Comparison of ENCODE assay signal across 28 cellular contexts in genomic region chr6:158334534-158334933, GRCh38.
"Had no signal": no experiment of that assay in that cellular context is flagged by ENCODE, and none has a peak within 500 bp of the region (broad histone marks: within the 10 kb centered on the region; RNA-seq: fewer than 3 reads in every experiment).

No MANE protein-coding gene starts in this region.

- H3K9me3 Mint-ChIP-seq: type B pancreatic cell had no signal

- H3K4me3 Mint-ChIP-seq: stimulated activated effector memory CD8-positive, alpha-beta T cell treated with anti-CD3 and anti-CD28 coated beads, Interleukin-12 subunit alpha, Interleukin-12 subunit beta, amount 100 ng/mL, for 72 hours; stimulated activated memory B cell treated with anti-CD40 and anti-IgM and Interleukin-4, amounts not matched to agents 10 μg/mL and 1 μg/mL and 100 μg/mL, for 72 hours; stimulated activated naive B cell treated with anti-CD40 and anti-IgM and Interleukin-4, amounts not matched to agents 10 μg/mL and 1 μg/mL and 100 μg/mL, for 72 hours; stimulated activated naive CD8-positive, alpha-beta T cell treated with anti-CD3 and anti-CD28 coated beads, Interleukin-15, amount 100 ng/mL, for 72 hours; stimulated activated naive CD8-positive, alpha-beta T cell treated with anti-CD3 and anti-CD28 coated beads, Interleukin-15, Interleukin-2, amounts not matched to agents 100 ng/mL and 50 ng/mL, for 24 hours; type B pancreatic cell had no signal

- H3K27ac ChIP-seq: stomach, suprapubic skin, testis, thoracic aorta, thyroid gland, tibial artery, tibial nerve, transverse colon, upper lobe of left lung, upper lobe of right lung, uterus, vagina had no signal

- ATAC-seq: stimulated activated effector memory CD8-positive, alpha-beta T cell treated with anti-CD3 and anti-CD28 coated beads, Interleukin-12 subunit alpha, Interleukin-12 subunit beta, amount 100 ng/mL, for 72 hours; stimulated activated memory B cell treated with anti-CD40 and anti-IgM and Interleukin-4, amounts not matched to agents 10 μg/mL and 1 μg/mL and 100 μg/mL, for 72 hours; stimulated activated naive B cell treated with anti-CD40 and anti-IgM and Interleukin-4, amounts not matched to agents 10 μg/mL and 1 μg/mL and 100 μg/mL, for 72 hours; stimulated activated naive CD8-positive, alpha-beta T cell treated with anti-CD3 and anti-CD28 coated beads, Interleukin-15, amount 100 ng/mL, for 72 hours; stimulated activated naive CD8-positive, alpha-beta T cell treated with anti-CD3 and anti-CD28 coated beads, Interleukin-15, Interleukin-2, amounts not matched to agents 100 U/mL and 50 U/mL, for 24 hours; upper lobe of right lung had no signal

- H3K36me3 ChIP-seq: stomach, suprapubic skin, thoracic aorta, thyroid gland, tibial artery, transverse colon, upper lobe of left lung, upper lobe of right lung, uterus, vagina had no signal

- H3K9me3 ChIP-seq: testis, thoracic aorta, thyroid gland, tibial artery, transverse colon, upper lobe of right lung, uterus, vagina had no signal

- H3K4me1 ChIP-seq: suprapubic skin, testis, tibial artery, tibial nerve, uterus, vagina had no signal

- DNase-seq: stimulated activated CD4-positive, alpha-beta T cell treated with anti-CD3 and anti-CD28 coated beads, Interleukin-2, amount 100 ng/mL, for 48 hours; stimulated activated CD4-positive, alpha-beta T cell treated with anti-CD3 and anti-CD28 coated beads, Interleukin-4, amount 100 ng/mL, for 1 hour; stimulated activated CD4-positive, alpha-beta T cell treated with anti-CD3 and anti-CD28 coated beads, Interleukin-4, amount 100 ng/mL, for 24 hours; stimulated activated CD4-positive, alpha-beta T cell treated with anti-CD3 and anti-CD28 coated beads, Interleukin-4, amount 100 ng/mL, for 4 hours; stimulated activated CD8-positive, alpha-beta memory T cell treated with anti-CD3 and anti-CD28 coated beads, Interleukin-4, amount 100 ng/mL, for 48 hours; stimulated activated naive B cell treated with anti-CD40 and anti-IgM and Interleukin-4, amounts not matched to agents 10 μg/mL and 1 μg/mL and 100 μg/mL, for 72 hours; stimulated activated naive CD4-positive, alpha-beta T cell; stimulated activated naive CD4-positive, alpha-beta T cell treated with Interleukin-2 at 50 U/mL for 16 hours; stimulated activated naive CD8-positive, alpha-beta T cell treated with anti-CD3 and anti-CD28 coated beads, Interleukin-15, amount 100 ng/mL, for 72 hours; stimulated activated naive CD8-positive, alpha-beta T cell treated with anti-CD3 and anti-CD28 coated beads, Interleukin-15, Interleukin-2, amounts not matched to agents 100 U/mL and 50 U/mL, for 24 hours; stomach; substantia nigra; testis; thyroid gland; tibial artery; transverse colon; trophoblast cell; upper lobe of left lung; upper lobe of right lung; uterus had no signal

- H3K4me3 ChIP-seq: stomach, suprapubic skin, testis, thoracic aorta, thyroid gland, tibial artery, tibial nerve, transverse colon, upper lobe of left lung, upper lobe of right lung, uterus, vagina had no signal

- H3K27me3 Mint-ChIP-seq: stimulated activated memory B cell treated with anti-CD40 and anti-IgM and Interleukin-4, amounts not matched to agents 10 μg/mL and 1 μg/mL and 100 μg/mL, for 72 hours; stimulated activated naive B cell treated with anti-CD40 and anti-IgM and Interleukin-4, amounts not matched to agents 10 μg/mL and 1 μg/mL and 100 μg/mL, for 72 hours; stimulated activated naive CD8-positive, alpha-beta T cell treated with anti-CD3 and anti-CD28 coated beads, Interleukin-15, amount 100 ng/mL, for 72 hours; stimulated activated naive CD8-positive, alpha-beta T cell treated with anti-CD3 and anti-CD28 coated beads, Interleukin-15, Interleukin-2, amounts not matched to agents 100 ng/mL and 50 ng/mL, for 24 hours; type B pancreatic cell had no signal

- H3K27me3 ChIP-seq: stomach, suprapubic skin, testis, thyroid gland, tibial artery, tibial nerve, transverse colon, upper lobe of left lung, upper lobe of right lung, uterus, vagina had no signal

- H3K4me1 Mint-ChIP-seq: stimulated activated effector memory CD8-positive, alpha-beta T cell treated with anti-CD3 and anti-CD28 coated beads, Interleukin-12 subunit alpha, Interleukin-12 subunit beta, amount 100 ng/mL, for 72 hours had no signal

- H3K27ac Mint-ChIP-seq: stimulated activated effector memory CD8-positive, alpha-beta T cell treated with anti-CD3 and anti-CD28 coated beads, Interleukin-12 subunit alpha, Interleukin-12 subunit beta, amount 100 ng/mL, for 72 hours; stimulated activated memory B cell treated with anti-CD40 and anti-IgM and Interleukin-4, amounts not matched to agents 10 μg/mL and 1 μg/mL and 100 μg/mL, for 72 hours; stimulated activated naive B cell treated with anti-CD40 and anti-IgM and Interleukin-4, amounts not matched to agents 10 μg/mL and 1 μg/mL and 100 μg/mL, for 72 hours; stimulated activated naive CD8-positive, alpha-beta T cell treated with anti-CD3 and anti-CD28 coated beads, Interleukin-15, Interleukin-2, amounts not matched to agents 100 ng/mL and 50 ng/mL, for 24 hours; type B pancreatic cell had no signal
